Comparison of ENCODE assay signal across 28 cellular contexts in genomic region chr2:147125145-147125544, GRCh38.
"Had no signal": no experiment of that assay in that cellular context is flagged by ENCODE, and none has a peak within 500 bp of the region (broad histone marks: within the 10 kb centered on the region; RNA-seq: fewer than 3 reads in every experiment).

No MANE protein-coding gene starts in this region.

- H3K36me3 Mint-ChIP-seq: activated naive CD4-positive, alpha-beta T cell treated with anti-CD3 and anti-CD28 coated beads, Interleukin-2, amount 50 U/mL, for 24 hours; activated naive CD8-positive, alpha-beta T cell treated with anti-CD3 and anti-CD28 coated beads for 36 hours had no signal

- H3K27me3 ChIP-seq: adrenal gland, body of pancreas, colonic mucosa, esophagus squamous epithelium, gastroesophageal sphincter, heart right ventricle had no signal

- H3K9me3 Mint-ChIP-seq: activated naive CD4-positive, alpha-beta T cell treated with anti-CD3 and anti-CD28 coated beads, Interleukin-2, amount 50 U/mL, for 24 hours had no signal

- H3K27me3 Mint-ChIP-seq: activated CD8-positive, alpha-beta T cell treated with anti-CD3 and anti-CD28 coated beads for 36 hours; activated naive CD8-positive, alpha-beta T cell treated with anti-CD3 and anti-CD28 coated beads, Interleukin-2, amount 50 U/mL, for 24 hours; activated T-helper 17 cell treated with anti-CD3 and anti-CD28 coated beads, Interleukin-2, amount 50 U/mL, for 72 hours had no signal

- H3K4me1 ChIP-seq: adrenal gland, body of pancreas, colonic mucosa, esophagus squamous epithelium, gastroesophageal sphincter, heart right ventricle had no signal

- H3K4me1 Mint-ChIP-seq: activated CD4-positive, alpha-beta T cell treated with anti-CD3 and anti-CD28 coated beads, Interleukin-2, amount 10 ng/mL, durations not matched to agents 7 days and 5 days; activated naive CD4-positive, alpha-beta T cell treated with anti-CD3 and anti-CD28 coated beads, Interleukin-2, amount 50 U/mL, for 24 hours; activated naive CD8-positive, alpha-beta T cell treated with anti-CD3 and anti-CD28 coated beads for 36 hours; activated naive CD8-positive, alpha-beta T cell treated with anti-CD3 and anti-CD28 coated beads, Interleukin-2, amount 50 U/mL, for 24 hours; activated T-helper 17 cell treated with anti-CD3 and anti-CD28 coated beads, Interleukin-2, amount 50 U/mL, for 72 hours had no signal

- H3K27ac ChIP-seq: adrenal gland, body of pancreas, colonic mucosa, epithelial cell of prostate, esophagus squamous epithelium, gastroesophageal sphincter, heart right ventricle had no signal

- H3K4me3 Mint-ChIP-seq: activated CD4-positive, alpha-beta T cell treated with anti-CD3 and anti-CD28 coated beads, Interleukin-2, amount 10 ng/mL, durations not matched to agents 7 days and 5 days; activated CD8-positive, alpha-beta T cell treated with anti-CD3 and anti-CD28 coated beads for 36 hours; activated naive CD4-positive, alpha-beta T cell treated with anti-CD3 and anti-CD28 coated beads, Interleukin-2, amount 50 U/mL, for 24 hours; activated naive CD8-positive, alpha-beta T cell treated with anti-CD3 and anti-CD28 coated beads for 36 hours; activated naive CD8-positive, alpha-beta T cell treated with anti-CD3 and anti-CD28 coated beads, Interleukin-2, amount 50 U/mL, for 24 hours; activated T-cell treated with anti-CD3 and anti-CD28 coated beads, Interleukin-2, amount 50 U/mL, for 4 hours; activated T-helper 17 cell treated with anti-CD3 and anti-CD28 coated beads, Interleukin-2, amount 50 U/mL, for 72 hours had no signal

- H3K36me3 ChIP-seq: adrenal gland, colonic mucosa, esophagus squamous epithelium, gastroesophageal sphincter, heart right ventricle had no signal

- DNase-seq: activated CD4-positive, alpha-beta T cell treated with anti-CD3 and anti-CD28 coated beads for 1 hour; activated CD4-positive, alpha-beta T cell treated with anti-CD3 and anti-CD28 coated beads for 4 hours; activated CD4-positive, alpha-beta T cell treated with anti-CD3 and anti-CD28 coated beads, Interleukin-2, amount 10 ng/mL, durations not matched to agents 7 days and 5 days; activated CD4-positive, alpha-beta T cell treated with anti-CD3 and anti-CD28 coated beads, Interleukin-2, amount 50 U/mL, for 4 hours; activated CD8-positive, alpha-beta memory T cell treated with anti-CD3 and anti-CD28 coated beads for 24 hours; activated CD8-positive, alpha-beta T cell treated with anti-CD3 and anti-CD28 coated beads for 36 hours; activated effector memory CD4-positive, alpha-beta T cell treated with Interleukin-2 at 50 U/mL for 16 hours; activated gamma-delta T cell treated with Interleukin-2 at 50 U/mL for 16 hours; activated naive CD4-positive, alpha-beta T cell treated with Interleukin-2 at 50 U/mL for 16 hours; activated naive CD8-positive, alpha-beta T cell treated with anti-CD3 and anti-CD28 coated beads for 36 hours; activated naive CD8-positive, alpha-beta T cell treated with anti-CD3 and anti-CD28 coated beads, Interleukin-2, amount 50 U/mL, for 24 hours; activated T-cell treated with anti-CD3 and anti-CD28 coated beads, Interleukin-2, amount 50 U/mL, for 4 hours; adrenal gland; amygdala; aorta; body of pancreas; central memory CD4-positive, alpha-beta T cell; cerebellar nuclear complex; colonic mucosa; effector CD8-positive, alpha-beta T cell; esophagus squamous epithelium; foreskin melanocyte; heart right ventricle; T-helper 2 cell had no signal

- H3K9me3 ChIP-seq: adrenal gland, body of pancreas, colonic mucosa, esophagus squamous epithelium had no signal

- ATAC-seq: activated CD8-positive, alpha-beta T cell treated with anti-CD3 and anti-CD28 coated beads for 36 hours; activated naive CD8-positive, alpha-beta T cell treated with anti-CD3 and anti-CD28 coated beads, Interleukin-2, amount 50 U/mL, for 24 hours; activated T-cell treated with anti-CD3 and anti-CD28 coated beads, Interleukin-2, amount 50 U/mL, for 4 hours; activated T-helper 17 cell treated with anti-CD3 and anti-CD28 coated beads, Interleukin-2, amount 50 U/mL, for 72 hours; body of pancreas; gastroesophageal sphincter; heart right ventricle had no signal

- H3K27ac Mint-ChIP-seq: activated CD4-positive, alpha-beta T cell treated with anti-CD3 and anti-CD28 coated beads, Interleukin-2, amount 10 ng/mL, durations not matched to agents 7 days and 5 days; activated CD8-positive, alpha-beta T cell treated with anti-CD3 and anti-CD28 coated beads for 36 hours; activated naive CD4-positive, alpha-beta T cell treated with anti-CD3 and anti-CD28 coated beads, Interleukin-2, amount 50 U/mL, for 24 hours; activated naive CD8-positive, alpha-beta T cell treated with anti-CD3 and anti-CD28 coated beads for 36 hours; activated naive CD8-positive, alpha-beta T cell treated with anti-CD3 and anti-CD28 coated beads, Interleukin-2, amount 50 U/mL, for 24 hours; activated T-helper 17 cell treated with anti-CD3 and anti-CD28 coated beads, Interleukin-2, amount 50 U/mL, for 72 hours had no signal

- H3K4me3 ChIP-seq: adrenal gland, body of pancreas, colonic mucosa, esophagus squamous epithelium, gastroesophageal sphincter, heart right ventricle had no signal
